ENCODE assay signal across 12 cellular contexts in the genomic region with DNA sequence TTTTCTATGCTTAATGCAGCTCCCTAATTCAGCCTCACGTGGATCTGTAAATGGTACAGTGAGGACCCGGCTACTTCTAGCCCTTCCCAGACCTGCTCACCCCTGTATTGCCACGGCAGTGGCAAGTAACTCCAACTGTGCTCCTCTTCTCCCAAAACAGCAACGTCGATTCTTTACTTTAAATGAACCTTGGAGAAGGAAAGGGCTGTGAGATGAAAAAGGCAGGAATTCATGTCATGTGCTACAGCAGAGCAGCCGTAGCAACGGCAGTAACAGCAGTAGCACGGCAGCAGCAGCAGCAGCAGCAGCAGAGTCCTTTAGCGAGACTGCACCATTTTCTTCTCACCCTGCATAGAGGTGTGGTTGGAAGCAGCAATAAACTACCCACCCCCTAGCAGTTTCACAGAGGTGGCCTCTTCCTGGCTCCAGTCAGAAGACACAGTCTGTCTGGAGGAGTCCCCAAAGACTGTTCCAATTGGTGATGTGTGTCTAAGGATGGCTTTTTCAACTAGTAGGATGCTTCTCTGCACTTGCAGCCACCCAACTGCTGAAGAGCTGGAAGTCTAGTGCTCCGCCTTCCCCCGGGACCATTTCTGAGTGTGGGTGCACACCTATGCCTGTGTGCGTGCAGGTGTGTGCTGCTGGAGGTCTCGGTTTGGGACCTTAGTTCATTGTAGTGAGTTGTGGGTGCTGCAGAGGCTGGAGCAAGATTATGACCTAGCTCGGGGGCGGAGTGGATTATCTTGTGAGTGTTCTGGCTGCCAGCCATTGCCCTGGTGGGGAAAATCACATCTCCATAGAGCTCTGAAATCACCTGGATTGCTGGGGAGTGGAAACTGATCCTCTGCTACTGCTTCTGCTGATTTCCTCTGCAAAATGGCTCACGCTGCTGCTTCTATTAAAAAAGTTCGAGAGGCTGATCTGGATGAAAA.
DNase-seq lines count a peak whose midpoint lies in the region; ATAC-seq and TF ChIP-seq lines count a peak whose summit lies in the region.
"Had no signal": no experiment of that assay in that cellular context is flagged by ENCODE, and none has a peak within 500 bp of the region (broad histone marks: within the 10 kb centered on the region; RNA-seq: fewer than 3 reads in every experiment).

No MANE protein-coding gene starts in this region.

- H3K4me1 ChIP-seq in right cardiac atrium (ENCODE audit: control insufficient read depth, insufficient read depth, low read length) = peaks cover 2% of the 10 kb centered on the region

- H3K27ac Mint-ChIP-seq in WTC11 (peak overlapping the region; percentile 55), natural killer cell (no peak overlapping the region), chondrocyte (ENCODE audit: unreplicated experiment) (no peak overlapping the region), endothelial cell (ENCODE audit: unreplicated experiment) (no peak overlapping the region)
- H3K27ac Mint-ChIP-seq: T-helper 1 cell treated with Interleukin-12 subunit alpha and Interleukin-12 subunit beta and Interleukin-4 antibody, amounts not matched to agents 30 μg/mL and 1 μg/mL, for 36 hours had no signal

- DNase-seq in WTC11 (ENCODE audit: low spot score) = no peak
- DNase-seq in right cardiac atrium = peak in 2 of 3 donors; percentile 6 to 33
- peak; percentile 87 for DNase-seq in putamen (ENCODE audit: low spot score)
- no peak for DNase-seq in SIG-M5 (lab: John Stamatoyannopoulos, UW)
- no peak for DNase-seq in natural killer cell
- no peak for DNase-seq in chondrocyte (ENCODE audit: low spot score)
- no peak for DNase-seq in endothelial cell (ENCODE audit: low spot score)
- DNase-seq: dermis blood vessel endothelial cell, NCI-H526 had no signal

- H3K27ac ChIP-seq in right cardiac atrium (ENCODE audit: low read length) = no peak overlapping the region

- POLR2A ChIA-PET in WTC11 (lab: Charles Lee) = no interaction called here

- H3K4me3 ChIP-seq in right cardiac atrium (ENCODE audit: low read length) = no peak overlapping the region

- H3K4me3 Mint-ChIP-seq in WTC11 (no peak overlapping the region), natural killer cell (no peak overlapping the region), chondrocyte (ENCODE audit: unreplicated experiment) (no peak overlapping the region), endothelial cell (ENCODE audit: unreplicated experiment) (no peak overlapping the region)
- H3K4me3 Mint-ChIP-seq: T-helper 1 cell treated with Interleukin-12 subunit alpha and Interleukin-12 subunit beta and Interleukin-4 antibody, amounts not matched to agents 30 μg/mL and 1 μg/mL, for 36 hours had no signal

- H3K9me3 Mint-ChIP-seq in WTC11 (no peaks in the 10 kb centered on the region), natural killer cell (no peaks in the 10 kb centered on the region), chondrocyte (ENCODE audit: low read depth) (no peaks in the 10 kb centered on the region), endothelial cell (ENCODE audit: unreplicated experiment) (no peaks in the 10 kb centered on the region)
- H3K9me3 Mint-ChIP-seq: T-helper 1 cell treated with Interleukin-12 subunit alpha and Interleukin-12 subunit beta and Interleukin-4 antibody, amounts not matched to agents 30 μg/mL and 1 μg/mL, for 36 hours had no signal

- intact Hi-C loops in right cardiac atrium (cut with DNase I) = no loop called here
- intact Hi-C loops in natural killer cell (cut with micrococcal nuclease) = no loop called here

- no peaks in the 10 kb centered on the region for H3K27me3 ChIP-seq in right cardiac atrium (ENCODE audit: control insufficient read depth, insufficient read depth)

- H3K9me3 ChIP-seq in right cardiac atrium (ENCODE audit: control insufficient read depth, low read length) = no peaks in the 10 kb centered on the region

- H3K4me1 Mint-ChIP-seq in WTC11 (peaks cover 35% of the 10 kb centered on the region), natural killer cell (no peaks in the 10 kb centered on the region), chondrocyte (ENCODE audit: low read depth) (no peaks in the 10 kb centered on the region), endothelial cell (ENCODE audit: unreplicated experiment) (peaks cover 20% of the 10 kb centered on the region)

- CTCF ChIA-PET in WTC11 (lab: Charles Lee) = interaction anchor here (1.4 to 1.7 kb wide), 2 partner anchors 11 to 351 kb away, joined by 5 to 6 read pairs; no protein-coding TSS in a partner anchor

- 56% methylated on average over 17 of the region's 17 CpGs for WGBS in right cardiac atrium

- no peaks in the 10 kb centered on the region for H3K27me3 Mint-ChIP-seq in WTC11 (ENCODE audit: low read depth)
- H3K27me3 Mint-ChIP-seq in natural killer cell (ENCODE audit: low read depth in 2 of 2) = no peaks in the 10 kb centered on the region
- H3K27me3 Mint-ChIP-seq in chondrocyte (ENCODE audit: low read depth) = no peaks in the 10 kb centered on the region
- no peaks in the 10 kb centered on the region for H3K27me3 Mint-ChIP-seq in endothelial cell (ENCODE audit: unreplicated experiment)

- TF ChIP-seq CTCF in WTC11 (IDR thresholded peaks at IDR 0.05) (no peak), natural killer cell (IDR thresholded peaks at IDR 0.05) (no peak), chondrocyte (IDR thresholded peaks at IDR 0.05) (no peak), endothelial cell (IDR thresholded peaks at IDR 0.05; ENCODE audit: unreplicated experiment) (no peak)

- ATAC-seq in HG02885 (IDR thresholded peaks at IDR 0.05; ENCODE audit: poor library complexity, unreplicated experiment) (peak; percentile 37), WTC11 (peak; percentile 78), right cardiac atrium (peak; percentile 48 to 67), natural killer cell (no peak)
- ATAC-seq: HCT116 had no signal

- no peaks in the 10 kb centered on the region for H3K36me3 Mint-ChIP-seq in WTC11
- H3K36me3 Mint-ChIP-seq in natural killer cell = no peaks in the 10 kb centered on the region
- H3K36me3 Mint-ChIP-seq in chondrocyte (ENCODE audit: low read depth) = peaks cover 2% of the 10 kb centered on the region
- no peaks in the 10 kb centered on the region for H3K36me3 Mint-ChIP-seq in endothelial cell (ENCODE audit: low read depth, unreplicated experiment)

TF ChIP-seq in WTC11, 78 proteins besides CTCF, POLR2A, EP300 and RAD21:
- no peak for TF ChIP-seq TEAD4 (CRISPR knock-in tag; IDR thresholded peaks at IDR 0.05)
- no peak for TF ChIP-seq RORB (CRISPR knock-in tag; IDR thresholded peaks at IDR 0.05)
- no peak for TF ChIP-seq ATF1 (CRISPR knock-in tag; IDR thresholded peaks at IDR 0.05)
- no peak for TF ChIP-seq FOXJ3 (CRISPR knock-in tag; IDR thresholded peaks at IDR 0.05; ENCODE audit: borderline replicate concordance)
- TF ChIP-seq, protein P1, sequence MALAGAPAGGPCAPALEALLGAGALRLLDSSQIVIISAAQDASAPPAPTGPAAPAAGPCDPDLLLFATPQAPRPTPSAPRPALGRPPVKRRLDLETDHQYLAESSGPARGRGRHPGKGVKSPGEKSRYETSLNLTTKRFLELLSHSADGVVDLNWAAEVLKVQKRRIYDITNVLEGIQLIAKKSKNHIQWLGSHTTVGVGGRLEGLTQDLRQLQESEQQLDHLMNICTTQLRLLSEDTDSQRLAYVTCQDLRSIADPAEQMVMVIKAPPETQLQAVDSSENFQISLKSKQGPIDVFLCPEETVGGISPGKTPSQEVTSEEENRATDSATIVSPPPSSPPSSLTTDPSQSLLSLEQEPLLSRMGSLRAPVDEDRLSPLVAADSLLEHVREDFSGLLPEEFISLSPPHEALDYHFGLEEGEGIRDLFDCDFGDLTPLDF (CRISPR knock-in tag; IDR thresholded peaks at IDR 0.05) = no peak
- TF ChIP-seq E2F4 (CRISPR knock-in tag; IDR thresholded peaks at IDR 0.05; ENCODE audit: borderline replicate concordance, low read depth) = no peak
TF ChIP-seq in WTC11: peak in this region for 0.

Comparison
In these comparisons a context has a peak if more than half of its experiments do, and no peak if none do; other contexts are left out.
1. ATAC-seq: peak in HG02885 (single experiment), WTC11 (single experiment) and right cardiac atrium (2 of 2); none in natural killer cell (0 of 3).
2. DNase-seq: peak in right cardiac atrium (2 of 3) and putamen (single experiment); none in WTC11 (single experiment), SIG-M5 (single experiment), natural killer cell (single experiment), chondrocyte (single experiment) and endothelial cell (single experiment).